In the genomic region with DNA sequence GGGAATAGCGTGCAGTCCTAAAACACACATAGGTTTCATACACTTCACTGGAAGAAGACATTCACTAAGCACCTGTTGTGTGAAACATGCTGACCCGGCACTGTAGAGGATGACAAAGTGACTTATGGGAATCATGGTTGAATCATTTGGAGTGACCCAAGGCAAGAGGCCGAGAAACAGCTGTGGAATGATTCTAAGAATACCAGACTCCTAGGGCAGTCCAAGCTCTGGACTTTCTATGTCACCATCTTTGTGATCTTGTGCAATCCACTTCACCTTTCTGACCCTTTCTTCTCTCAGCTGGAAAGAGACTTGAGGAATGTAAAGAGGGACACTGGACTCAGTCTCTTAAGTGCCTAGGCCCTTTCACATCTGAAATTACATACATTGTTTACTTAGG, we compare ENCODE assay signal across 1 cellular context.
A peak's percentile ranks its signal among the peaks of the same experiment; 100 is the strongest.
TF ChIP-seq lines count a peak whose summit lies in the region.

No MANE protein-coding gene starts in this region.

TF ChIP-seq in K562, 482 proteins besides CTCF, POLR2A, EP300 and RAD21:
- TF ChIP-seq, protein P1, sequence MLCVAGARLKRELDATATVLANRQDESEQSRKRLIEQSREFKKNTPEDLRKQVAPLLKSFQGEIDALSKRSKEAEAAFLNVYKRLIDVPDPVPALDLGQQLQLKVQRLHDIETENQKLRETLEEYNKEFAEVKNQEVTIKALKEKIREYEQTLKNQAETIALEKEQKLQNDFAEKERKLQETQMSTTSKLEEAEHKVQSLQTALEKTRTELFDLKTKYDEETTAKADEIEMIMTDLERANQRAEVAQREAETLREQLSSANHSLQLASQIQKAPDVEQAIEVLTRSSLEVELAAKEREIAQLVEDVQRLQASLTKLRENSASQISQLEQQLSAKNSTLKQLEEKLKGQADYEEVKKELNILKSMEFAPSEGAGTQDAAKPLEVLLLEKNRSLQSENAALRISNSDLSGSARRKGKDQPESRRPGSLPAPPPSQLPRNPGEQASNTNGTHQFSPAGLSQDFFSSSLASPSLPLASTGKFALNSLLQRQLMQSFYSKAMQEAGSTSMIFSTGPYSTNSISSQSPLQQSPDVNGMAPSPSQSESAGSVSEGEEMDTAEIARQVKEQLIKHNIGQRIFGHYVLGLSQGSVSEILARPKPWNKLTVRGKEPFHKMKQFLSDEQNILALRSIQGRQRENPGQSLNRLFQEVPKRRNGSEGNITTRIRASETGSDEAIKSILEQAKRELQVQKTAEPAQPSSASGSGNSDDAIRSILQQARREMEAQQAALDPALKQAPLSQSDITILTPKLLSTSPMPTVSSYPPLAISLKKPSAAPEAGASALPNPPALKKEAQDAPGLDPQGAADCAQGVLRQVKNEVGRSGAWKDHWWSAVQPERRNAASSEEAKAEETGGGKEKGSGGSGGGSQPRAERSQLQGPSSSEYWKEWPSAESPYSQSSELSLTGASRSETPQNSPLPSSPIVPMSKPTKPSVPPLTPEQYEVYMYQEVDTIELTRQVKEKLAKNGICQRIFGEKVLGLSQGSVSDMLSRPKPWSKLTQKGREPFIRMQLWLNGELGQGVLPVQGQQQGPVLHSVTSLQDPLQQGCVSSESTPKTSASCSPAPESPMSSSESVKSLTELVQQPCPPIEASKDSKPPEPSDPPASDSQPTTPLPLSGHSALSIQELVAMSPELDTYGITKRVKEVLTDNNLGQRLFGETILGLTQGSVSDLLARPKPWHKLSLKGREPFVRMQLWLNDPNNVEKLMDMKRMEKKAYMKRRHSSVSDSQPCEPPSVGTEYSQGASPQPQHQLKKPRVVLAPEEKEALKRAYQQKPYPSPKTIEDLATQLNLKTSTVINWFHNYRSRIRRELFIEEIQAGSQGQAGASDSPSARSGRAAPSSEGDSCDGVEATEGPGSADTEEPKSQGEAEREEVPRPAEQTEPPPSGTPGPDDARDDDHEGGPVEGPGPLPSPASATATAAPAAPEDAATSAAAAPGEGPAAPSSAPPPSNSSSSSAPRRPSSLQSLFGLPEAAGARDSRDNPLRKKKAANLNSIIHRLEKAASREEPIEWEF (CRISPR knock-in tag; IDR thresholded peaks at IDR 0.05), result no peak
- TF ChIP-seq ELF2 (CRISPR knock-in tag; IDR thresholded peaks at IDR 0.05) (no peak), ZNF134 (CRISPR knock-in tag; conservative IDR thresholded peaks at IDR 0.05) (no peak), ERF (CRISPR knock-in tag; IDR thresholded peaks at IDR 0.05) (no peak), CSDE1 (IDR thresholded peaks at IDR 0.05) (no peak), ZNF695 (CRISPR knock-in tag; IDR thresholded peaks at IDR 0.05) (no peak), CBFB (CRISPR knock-in tag; IDR thresholded peaks at IDR 0.05) (no peak), LCOR (CRISPR knock-in tag; IDR thresholded peaks at IDR 0.05) (no peak), JUNB (CRISPR knock-in tag; conservative IDR thresholded peaks at IDR 0.05) (no peak), ZNF316 (IDR thresholded peaks at IDR 0.05) (peak; percentile 16; the same call in 1 of the 2 replicates), ZBTB8A (IDR thresholded peaks at IDR 0.05; ENCODE audit: partially characterized antibody) (no peak), CBFA2T2 (conservative IDR thresholded peaks at IDR 0.05) (no peak), CEBPB (tag; IDR thresholded peaks at IDR 0.05) (peak; percentile 60)
- TF ChIP-seq, protein P2, sequence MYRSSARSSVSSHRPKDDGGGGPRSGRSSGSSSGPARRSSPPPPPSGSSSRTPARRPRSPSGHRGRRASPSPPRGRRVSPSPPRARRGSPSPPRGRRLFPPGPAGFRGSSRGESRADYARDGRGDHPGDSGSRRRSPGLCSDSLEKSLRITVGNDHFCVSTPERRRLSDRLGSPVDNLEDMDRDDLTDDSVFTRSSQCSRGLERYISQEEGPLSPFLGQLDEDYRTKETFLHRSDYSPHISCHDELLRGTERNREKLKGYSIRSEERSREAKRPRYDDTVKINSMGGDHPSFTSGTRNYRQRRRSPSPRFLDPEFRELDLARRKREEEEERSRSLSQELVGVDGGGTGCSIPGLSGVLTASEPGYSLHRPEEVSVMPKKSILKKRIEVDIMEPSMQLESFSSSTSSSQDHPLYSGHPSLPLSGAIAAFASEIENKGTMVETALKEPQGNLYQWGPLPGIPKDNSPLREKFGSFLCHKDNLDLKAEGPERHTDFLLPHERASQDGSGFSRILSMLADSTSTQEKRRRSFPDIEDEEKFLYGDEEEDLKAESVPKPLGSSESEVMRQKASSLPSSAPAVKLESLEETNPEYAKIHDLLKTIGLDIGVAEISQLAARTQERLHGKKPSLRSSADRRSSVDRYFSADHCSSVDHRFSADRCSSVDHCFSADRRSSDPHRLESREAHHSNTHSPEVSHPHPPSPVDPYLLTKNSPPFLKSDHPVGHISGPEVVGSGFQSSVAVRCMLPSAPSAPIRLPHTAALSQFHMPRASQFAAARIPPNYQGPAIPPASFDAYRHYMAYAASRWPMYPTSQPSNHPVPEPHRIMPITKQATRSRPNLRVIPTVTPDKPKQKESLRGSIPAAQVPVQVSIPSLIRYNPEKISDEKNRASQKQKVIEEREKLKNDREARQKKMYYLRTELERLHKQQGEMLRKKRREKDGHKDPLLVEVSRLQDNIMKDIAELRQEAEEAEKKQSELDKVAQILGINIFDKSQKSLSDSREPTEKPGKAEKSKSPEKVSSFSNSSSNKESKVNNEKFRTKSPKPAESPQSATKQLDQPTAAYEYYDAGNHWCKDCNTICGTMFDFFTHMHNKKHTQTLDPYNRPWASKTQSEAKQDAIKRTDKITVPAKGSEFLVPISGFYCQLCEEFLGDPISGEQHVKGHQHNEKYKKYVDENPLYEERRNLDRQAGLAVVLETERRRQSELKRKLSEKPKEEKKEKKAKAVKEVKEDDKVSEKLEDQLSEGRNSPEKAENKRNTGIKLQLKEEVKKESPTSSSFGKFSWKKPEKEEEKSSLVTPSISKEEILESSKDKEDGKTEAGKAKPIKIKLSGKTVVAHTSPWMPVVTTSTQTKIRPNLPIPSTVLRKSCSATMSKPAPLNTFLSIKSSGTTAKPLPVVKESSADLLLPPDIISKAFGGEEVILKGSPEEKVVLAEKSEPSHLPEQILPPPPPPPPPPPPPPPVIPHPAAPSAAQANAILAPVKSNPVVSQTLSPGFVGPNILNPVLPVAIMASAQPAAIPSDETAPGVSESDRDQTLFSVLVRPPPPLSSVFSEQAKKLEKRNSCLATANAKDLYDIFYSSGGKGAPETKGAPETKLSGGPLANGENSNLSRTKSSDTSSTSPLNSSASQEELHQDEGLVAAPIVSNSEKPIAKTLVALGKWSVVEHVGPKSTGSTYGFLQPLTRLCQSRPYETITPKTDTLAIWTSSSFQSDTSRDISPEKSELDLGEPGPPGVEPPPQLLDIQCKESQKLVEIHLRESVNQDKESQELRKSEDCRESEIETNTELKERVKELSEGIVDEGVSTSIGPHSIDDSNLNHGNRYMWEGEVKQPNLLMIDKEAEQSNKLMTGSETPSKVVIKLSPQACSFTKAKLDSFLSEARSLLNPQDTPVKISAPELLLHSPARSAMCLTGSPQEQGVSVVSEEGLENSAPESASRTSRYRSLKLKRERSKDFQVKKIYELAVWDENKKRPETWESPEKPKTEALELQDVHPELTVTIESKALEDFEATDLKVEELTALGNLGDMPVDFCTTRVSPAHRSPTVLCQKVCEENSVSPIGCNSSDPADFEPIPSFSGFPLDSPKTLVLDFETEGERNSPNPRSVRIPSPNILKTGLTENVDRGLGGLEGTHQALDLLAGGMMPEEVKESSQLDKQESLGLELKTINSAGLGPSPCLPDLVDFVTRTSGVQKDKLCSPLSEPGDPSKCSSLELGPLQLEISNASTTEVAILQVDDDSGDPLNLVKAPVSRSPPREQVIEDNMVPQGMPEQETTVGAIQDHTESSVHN (IDR thresholded peaks at IDR 0.05; ENCODE audit: borderline replicate concordance in 1 of 2, low read depth in 1 of 2), result no peak
- TF ChIP-seq, protein P3, sequence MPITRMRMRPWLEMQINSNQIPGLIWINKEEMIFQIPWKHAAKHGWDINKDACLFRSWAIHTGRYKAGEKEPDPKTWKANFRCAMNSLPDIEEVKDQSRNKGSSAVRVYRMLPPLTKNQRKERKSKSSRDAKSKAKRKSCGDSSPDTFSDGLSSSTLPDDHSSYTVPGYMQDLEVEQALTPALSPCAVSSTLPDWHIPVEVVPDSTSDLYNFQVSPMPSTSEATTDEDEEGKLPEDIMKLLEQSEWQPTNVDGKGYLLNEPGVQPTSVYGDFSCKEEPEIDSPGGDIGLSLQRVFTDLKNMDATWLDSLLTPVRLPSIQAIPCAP (CRISPR knock-in tag; IDR thresholded peaks at IDR 0.05; ENCODE audit: borderline replicate concordance), result no peak
- TF ChIP-seq, protein P4, sequence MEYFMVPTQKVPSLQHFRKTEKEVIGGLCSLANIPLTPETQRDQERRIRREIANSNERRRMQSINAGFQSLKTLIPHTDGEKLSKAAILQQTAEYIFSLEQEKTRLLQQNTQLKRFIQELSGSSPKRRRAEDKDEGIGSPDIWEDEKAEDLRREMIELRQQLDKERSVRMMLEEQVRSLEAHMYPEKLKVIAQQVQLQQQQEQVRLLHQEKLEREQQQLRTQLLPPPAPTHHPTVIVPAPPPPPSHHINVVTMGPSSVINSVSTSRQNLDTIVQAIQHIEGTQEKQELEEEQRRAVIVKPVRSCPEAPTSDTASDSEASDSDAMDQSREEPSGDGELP (CRISPR knock-in tag; IDR thresholded peaks at IDR 0.05; ENCODE audit: borderline replicate concordance), result no peak
TF ChIP-seq in K562: peak in this region for 2.
